18 cellular contexts compared by ENCODE assay signal in the genomic region with DNA sequence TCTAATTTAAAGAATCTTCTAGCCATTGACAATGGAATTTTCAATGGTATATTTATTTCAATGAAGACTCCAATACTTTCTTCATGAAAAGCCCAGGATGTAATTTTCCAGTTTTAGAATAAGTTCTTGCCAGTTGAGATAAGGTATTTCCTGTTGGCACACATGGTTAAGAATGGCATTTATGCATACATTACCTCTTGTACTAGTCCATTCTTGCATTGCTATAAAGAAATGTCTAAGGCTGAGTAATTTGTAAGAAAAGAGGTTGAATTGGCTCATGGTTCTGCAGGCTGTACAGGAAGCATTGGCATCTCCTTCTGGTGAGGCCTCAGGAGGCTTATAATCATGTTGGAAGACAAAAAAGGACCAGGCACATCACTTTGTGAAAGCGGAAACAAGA.
A peak's percentile ranks its signal among the peaks of the same experiment; 100 is the strongest.
DNase-seq lines count a peak whose midpoint lies in the region; ATAC-seq and TF ChIP-seq lines count a peak whose summit lies in the region.
"Had no signal": no experiment of that assay in that cellular context is flagged by ENCODE, and none has a peak within 500 bp of the region (broad histone marks: within the 10 kb centered on the region; RNA-seq: fewer than 3 reads in every experiment).

No MANE protein-coding gene starts in this region.

- no peak overlapping the region for H3K9ac ChIP-seq in PC-3 (ENCODE audit: low read length)

- TF ChIP-seq POLR2A in tibial nerve (IDR thresholded peaks at IDR 0.05), result no peak

- H3K27ac Mint-ChIP-seq in IgD-negative memory B cell (peak overlapping the region in 2 of 3 donors; percentile 9 to 80), chondrocyte (ENCODE audit: unreplicated experiment) (peak overlapping the region; percentile 43), WTC11 (no peak overlapping the region)
- H3K27ac Mint-ChIP-seq: CD4-positive, alpha-beta T cell; GM23338 had no signal

- ATAC-seq in RWPE2 (ENCODE audit: low read depth), result peak; percentile 73
- no peak for ATAC-seq in PC-3
- no peak for ATAC-seq in WTC11
- ATAC-seq: GM23338 had no signal

- H3K9me2 ChIP-seq in PC-3 (replicated peaks; ENCODE audit: low read length), result no peaks in the 10 kb centered on the region

- no peak overlapping the region for H3K4me2 ChIP-seq in osteoblast (ENCODE audit: insufficient read depth, low read length)
- H3K4me2 ChIP-seq in PC-3 (ENCODE audit: low read length), result no peak overlapping the region
- H3K4me2 ChIP-seq: GM23338 had no signal

- no peak overlapping the region for H3K4me3 Mint-ChIP-seq in IgD-negative memory B cell
- no peak overlapping the region for H3K4me3 Mint-ChIP-seq in chondrocyte (ENCODE audit: unreplicated experiment)
- H3K4me3 Mint-ChIP-seq in WTC11, result no peak overlapping the region
- H3K4me3 Mint-ChIP-seq: CD4-positive, alpha-beta T cell; GM23338 had no signal

- H3K36me3 ChIP-seq in RWPE2 (ENCODE audit: low read depth) (no peaks in the 10 kb centered on the region), osteoblast (ENCODE audit: insufficient read depth, low read length) (no peaks in the 10 kb centered on the region), tibial nerve (no peaks in the 10 kb centered on the region), PC-3 (ENCODE audit: low read depth, low read length) (no peaks in the 10 kb centered on the region)
- H3K36me3 ChIP-seq: BE2C had no signal

- H3K27me3 ChIP-seq in RWPE2 (ENCODE audit: insufficient read depth, poor library complexity, severe bottlenecking) (no peaks in the 10 kb centered on the region), osteoblast (ENCODE audit: insufficient read depth, low read length) (no peaks in the 10 kb centered on the region), tibial nerve (no peaks in the 10 kb centered on the region), PC-3 (ENCODE audit: low read length) (no peaks in the 10 kb centered on the region)
- H3K27me3 ChIP-seq: BE2C had no signal

- H3K27me3 Mint-ChIP-seq in IgD-negative memory B cell (no peaks in the 10 kb centered on the region), chondrocyte (ENCODE audit: low read depth) (no peaks in the 10 kb centered on the region), WTC11 (ENCODE audit: low read depth) (no peaks in the 10 kb centered on the region; the same call in 1 of the 2 replicates)
- H3K27me3 Mint-ChIP-seq: CD4-positive, alpha-beta T cell had no signal

- no TSS peak for BruUV-seq in PC-3 (replicated peaks; lab: Mats Ljungman, UMichigan)

- peaks cover 4% of the 10 kb centered on the region for H3K4me1 ChIP-seq in RWPE2 (ENCODE audit: insufficient read depth, poor library complexity, severe bottlenecking)
- H3K4me1 ChIP-seq in osteoblast (ENCODE audit: insufficient read depth, low read length), result no peaks in the 10 kb centered on the region
- H3K4me1 ChIP-seq in tibial nerve, result no peaks in the 10 kb centered on the region
- H3K4me1 ChIP-seq in PC-3 (ENCODE audit: insufficient read depth, low read length), result no peaks in the 10 kb centered on the region
- H3K4me1 ChIP-seq: BE2C had no signal

- no peak for TF ChIP-seq EP300 in tibial nerve (IDR thresholded peaks at IDR 0.05)

- H3K36me3 Mint-ChIP-seq in IgD-negative memory B cell (no peaks in the 10 kb centered on the region), chondrocyte (ENCODE audit: low read depth) (peaks cover 5% of the 10 kb centered on the region), WTC11 (no peaks in the 10 kb centered on the region)

- peaks cover 0 to 2% (median 0%) of the 10 kb centered on the region in 3 donors for H3K9me3 Mint-ChIP-seq in IgD-negative memory B cell
- peaks cover 14% of the 10 kb centered on the region for H3K9me3 Mint-ChIP-seq in chondrocyte (ENCODE audit: low read depth)
- H3K9me3 Mint-ChIP-seq in WTC11, result peaks cover 13% of the 10 kb centered on the region
- H3K9me3 Mint-ChIP-seq: GM23338 had no signal

- H3K79me2 ChIP-seq in osteoblast (ENCODE audit: insufficient read depth, low read length), result no peaks in the 10 kb centered on the region
- H3K79me2 ChIP-seq in PC-3 (ENCODE audit: low read length), result no peaks in the 10 kb centered on the region

- H3F3A ChIP-seq in PC-3 (ENCODE audit: low read length, unreplicated experiment), result no peaks in the 10 kb centered on the region

- H3K9me3 ChIP-seq in RWPE2 (ENCODE audit: severe bottlenecking) (no peaks in the 10 kb centered on the region), osteoblast (ENCODE audit: low read depth, low read length) (peaks cover 4% of the 10 kb centered on the region), tibial nerve (peaks cover 0 to 11% (median 0%) of the 10 kb centered on the region in 4 donors), PC-3 (ENCODE audit: low read length) (no peaks in the 10 kb centered on the region)
- H3K9me3 ChIP-seq: BE2C had no signal

- no peak for DNase-seq in RWPE2 (ENCODE audit: low spot score)
- no peak for DNase-seq in chondrocyte (ENCODE audit: low spot score)
- DNase-seq in osteoblast (ENCODE audit: insufficient read length, low spot score, missing footprints), result peak; percentile 21
- DNase-seq in tibial nerve (ENCODE audit: low spot score in 2 of 2), result no peak
- no peak for DNase-seq in cerebellar cortex (ENCODE audit: low spot score)
- DNase-seq in PC-3, result no peak
- no peak for DNase-seq in WTC11 (ENCODE audit: low spot score)
- DNase-seq: ACHN; BE2C; CD4-positive, alpha-beta T cell; DMS153; DMS79; GDM1; HCEC 1CT had no signal

- H3K4me1 Mint-ChIP-seq in IgD-negative memory B cell, result peaks cover 12 to 21% (median 19%) of the 10 kb centered on the region in 3 donors
- H3K4me1 Mint-ChIP-seq in chondrocyte (ENCODE audit: low read depth), result peaks cover 21% of the 10 kb centered on the region
- H3K4me1 Mint-ChIP-seq in WTC11, result peaks cover 12% of the 10 kb centered on the region

- CTCF ChIA-PET in PC-3 (lab: Charles Lee), result no interaction called here
- CTCF ChIA-PET in WTC11 (lab: Charles Lee), result no interaction called here

- POLR2A ChIA-PET in PC-3 (lab: Charles Lee; ENCODE audit: unreplicated experiment), result no interaction called here
- POLR2A ChIA-PET in WTC11 (lab: Charles Lee), result no interaction called here

- 53 to 100% methylated on average over 1 of the region's 1 CpG for WGBS in tibial nerve, 2 donors

- intact Hi-C loops in PC-3 (cut with micrococcal nuclease), result no loop called here

- H3K4me3 ChIP-seq in RWPE2 (ENCODE audit: severe bottlenecking), result no peak overlapping the region
- no peak overlapping the region for H3K4me3 ChIP-seq in osteoblast (ENCODE audit: insufficient read depth, low read length)
- no peak overlapping the region for H3K4me3 ChIP-seq in tibial nerve
- no peak overlapping the region for H3K4me3 ChIP-seq in PC-3 (ENCODE audit: low read length)
- H3K4me3 ChIP-seq: GM23338 had no signal

- no peak for TF ChIP-seq CTCF in RWPE2 (IDR thresholded peaks at IDR 0.05; ENCODE audit: poor library complexity, severe bottlenecking)
- no peak for TF ChIP-seq CTCF in chondrocyte (IDR thresholded peaks at IDR 0.05)
- no peak for TF ChIP-seq CTCF in osteoblast (IDR thresholded peaks at IDR 0.05; ENCODE audit: extremely low read depth, low read depth, low read length)
- TF ChIP-seq CTCF in tibial nerve (IDR thresholded peaks at IDR 0.05), result no peak
- TF ChIP-seq CTCF in PC-3 (conservative IDR thresholded peaks at IDR 0.05; ENCODE audit: low read depth, low read length), result no peak
- no peak for TF ChIP-seq CTCF in WTC11 (IDR thresholded peaks at IDR 0.05)

- H2AFZ ChIP-seq in osteoblast (ENCODE audit: low read length), result no peak overlapping the region
- no peak overlapping the region for H2AFZ ChIP-seq in PC-3 (ENCODE audit: low read length)

- H3K27ac ChIP-seq in RWPE2 (ENCODE audit: poor library complexity, severe bottlenecking) (peak overlapping the region; percentile 43), osteoblast (ENCODE audit: low read depth, low read length) (no peak overlapping the region), tibial nerve (no peak overlapping the region), PC-3 (ENCODE audit: low read length) (no peak overlapping the region)
- H3K27ac ChIP-seq: C4-2B, HL-60 had no signal

- H4K20me1 ChIP-seq in osteoblast (ENCODE audit: insufficient read depth, low read length) (no peaks in the 10 kb centered on the region), PC-3 (ENCODE audit: low read length) (no peaks in the 10 kb centered on the region)

TF ChIP-seq in WTC11, 78 proteins besides CTCF, POLR2A, EP300 and RAD21 (continues in another document):
- TF ChIP-seq NFE2L1 (CRISPR knock-in tag; IDR thresholded peaks at IDR 0.05) (no peak), SMAD4 (CRISPR knock-in tag; IDR thresholded peaks at IDR 0.05) (no peak), FOXJ3 (CRISPR knock-in tag; IDR thresholded peaks at IDR 0.05; ENCODE audit: borderline replicate concordance) (no peak), RORB (CRISPR knock-in tag; IDR thresholded peaks at IDR 0.05) (no peak), NFYB (CRISPR knock-in tag; conservative IDR thresholded peaks at IDR 0.05; ENCODE audit: low read depth) (no peak), ZNF423 (CRISPR knock-in tag; IDR thresholded peaks at IDR 0.05) (no peak), KAT7 (CRISPR knock-in tag; IDR thresholded peaks at IDR 0.05; ENCODE audit: borderline replicate concordance) (no peak), RELA (CRISPR knock-in tag; IDR thresholded peaks at IDR 0.05; ENCODE audit: borderline replicate concordance) (no peak), NR3C1 (CRISPR knock-in tag; conservative IDR thresholded peaks at IDR 0.05; ENCODE audit: low read depth) (no peak), OVOL2 (CRISPR knock-in tag; IDR thresholded peaks at IDR 0.05; ENCODE audit: borderline replicate concordance) (no peak), SOX15 (CRISPR knock-in tag; IDR thresholded peaks at IDR 0.05) (no peak), ETV6 (CRISPR knock-in tag; IDR thresholded peaks at IDR 0.05) (no peak)
- TF ChIP-seq, protein P1, sequence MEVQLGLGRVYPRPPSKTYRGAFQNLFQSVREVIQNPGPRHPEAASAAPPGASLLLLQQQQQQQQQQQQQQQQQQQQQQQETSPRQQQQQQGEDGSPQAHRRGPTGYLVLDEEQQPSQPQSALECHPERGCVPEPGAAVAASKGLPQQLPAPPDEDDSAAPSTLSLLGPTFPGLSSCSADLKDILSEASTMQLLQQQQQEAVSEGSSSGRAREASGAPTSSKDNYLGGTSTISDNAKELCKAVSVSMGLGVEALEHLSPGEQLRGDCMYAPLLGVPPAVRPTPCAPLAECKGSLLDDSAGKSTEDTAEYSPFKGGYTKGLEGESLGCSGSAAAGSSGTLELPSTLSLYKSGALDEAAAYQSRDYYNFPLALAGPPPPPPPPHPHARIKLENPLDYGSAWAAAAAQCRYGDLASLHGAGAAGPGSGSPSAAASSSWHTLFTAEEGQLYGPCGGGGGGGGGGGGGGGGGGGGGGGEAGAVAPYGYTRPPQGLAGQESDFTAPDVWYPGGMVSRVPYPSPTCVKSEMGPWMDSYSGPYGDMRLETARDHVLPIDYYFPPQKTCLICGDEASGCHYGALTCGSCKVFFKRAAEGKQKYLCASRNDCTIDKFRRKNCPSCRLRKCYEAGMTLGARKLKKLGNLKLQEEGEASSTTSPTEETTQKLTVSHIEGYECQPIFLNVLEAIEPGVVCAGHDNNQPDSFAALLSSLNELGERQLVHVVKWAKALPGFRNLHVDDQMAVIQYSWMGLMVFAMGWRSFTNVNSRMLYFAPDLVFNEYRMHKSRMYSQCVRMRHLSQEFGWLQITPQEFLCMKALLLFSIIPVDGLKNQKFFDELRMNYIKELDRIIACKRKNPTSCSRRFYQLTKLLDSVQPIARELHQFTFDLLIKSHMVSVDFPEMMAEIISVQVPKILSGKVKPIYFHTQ (CRISPR knock-in tag; IDR thresholded peaks at IDR 0.05), result no peak
